23 cellular contexts compared by ENCODE assay signal in the genomic region with DNA sequence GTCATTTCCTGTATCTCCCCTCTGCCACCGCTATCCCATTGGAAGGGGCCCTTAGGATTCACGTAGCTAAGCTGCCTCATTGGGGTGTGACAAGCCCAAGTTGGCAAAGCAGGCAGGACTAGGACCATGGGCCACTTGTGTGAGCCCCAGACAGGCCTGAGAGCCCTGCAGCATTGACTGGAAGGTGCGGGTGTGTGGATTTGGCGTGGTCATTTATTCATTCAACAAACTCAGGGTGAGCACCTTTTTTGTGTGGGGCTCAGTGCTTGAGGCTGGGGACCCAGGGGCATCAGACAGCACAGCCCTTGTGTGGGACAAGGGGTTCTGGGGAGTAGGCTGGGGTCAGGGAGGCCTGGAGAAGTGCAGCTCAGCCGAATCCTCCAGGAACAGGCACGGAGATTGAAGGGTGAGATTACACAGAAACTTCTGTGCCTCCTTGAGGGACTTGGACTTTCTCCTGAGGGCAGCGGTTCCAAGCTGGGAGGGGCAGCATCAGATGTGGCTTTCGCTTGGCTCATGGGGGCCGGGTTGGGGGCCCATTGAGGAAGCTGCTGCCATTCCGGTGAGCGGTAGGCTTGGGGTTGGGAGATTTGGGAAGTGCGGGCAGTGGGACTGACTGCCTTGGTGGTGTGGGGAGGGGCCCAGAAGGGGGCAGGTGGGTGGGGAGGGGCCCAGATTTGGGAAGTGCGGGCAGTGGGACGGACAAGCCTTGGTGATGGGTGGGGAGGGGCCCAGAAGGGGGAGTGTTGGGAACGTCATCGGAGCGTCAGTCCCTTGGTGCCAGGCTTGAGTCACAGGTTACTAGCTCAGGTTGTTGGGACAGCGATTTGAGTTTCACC. TPM values are rescaled to one million over a fixed set of nuclear protein-coding genes. Genes with fewer than 3 reads are reported as not detected.
A peak's percentile ranks its signal among the peaks of the same experiment; 100 is the strongest.
DNase-seq lines count a peak whose midpoint lies in the region; ATAC-seq, FAIRE-seq and TF ChIP-seq lines count a peak whose summit lies in the region.
"Had no signal": no experiment of that assay in that cellular context is flagged by ENCODE, and none has a peak within 500 bp of the region (broad histone marks: within the 10 kb centered on the region; RNA-seq: fewer than 3 reads in every experiment).

No MANE protein-coding gene starts in this region.

- H3K9ac ChIP-seq in duodenal mucosa (ENCODE audit: low read depth in 1 of 2, low read length in 2 of 2) = peak overlapping the region; percentile 77 to 87
- H3K9ac ChIP-seq: parathyroid adenoma, SK-N-SH had no signal

- H3K4me3 ChIP-seq in duodenal mucosa (ENCODE audit: low read depth in 1 of 2, low read length in 2 of 2) (peak overlapping the region; percentile 65 to 67), upper lobe of right lung (no peak overlapping the region)
- H3K4me3 ChIP-seq: esophagus squamous epithelium, GM12878, left lung had no signal

- H3K27me3 Mint-ChIP-seq in stimulated activated naive CD8-positive, alpha-beta T cell treated with anti-CD3 and anti-CD28 coated beads, Interleukin-15, amount 100 ng/mL, for 72 hours = no peaks in the 10 kb centered on the region
- peaks cover 3% of the 10 kb centered on the region for H3K27me3 Mint-ChIP-seq in nephron progenitor cell (ENCODE audit: low read depth, poor library complexity)

- DNase-seq in stimulated activated naive CD8-positive, alpha-beta T cell treated with anti-CD3 and anti-CD28 coated beads, Interleukin-15, amount 100 ng/mL, for 72 hours = no peak
- no peak for DNase-seq in stimulated activated naive CD8-positive, alpha-beta T cell treated with anti-CD3 and anti-CD28 coated beads, Interleukin-15, Interleukin-2, amounts not matched to agents 100 U/mL and 50 U/mL, for 24 hours
- DNase-seq in nephron progenitor cell (no peak), upper lobe of right lung (no peak), NCI-H2107 (lab: John Stamatoyannopoulos, UW) (no peak), D721Med (ENCODE audit: insufficient read length, low spot score) (no peak), foreskin melanocyte (no peak)
- DNase-seq: activated effector memory CD4-positive, alpha-beta T cell treated with anti-CD3 and anti-CD28 coated beads, Interleukin-2, amount 50 U/mL, for 16 hours; amniotic stem cell; central memory CD4-positive, alpha-beta T cell; effector CD8-positive, alpha-beta T cell; esophagus squamous epithelium; H7; IMR-90; left lung; NCI-H1694 treated with DMSO at 0.1 percent for 48 hours; RPMI8226; SK-N-SH had no signal

- no peaks in the 10 kb centered on the region for H3K36me3 Mint-ChIP-seq in nephron progenitor cell (ENCODE audit: low read depth)

- H3K27ac Mint-ChIP-seq in stimulated activated naive CD8-positive, alpha-beta T cell treated with anti-CD3 and anti-CD28 coated beads, Interleukin-15, amount 100 ng/mL, for 72 hours = peak overlapping the region; percentile 46 to 89
- H3K27ac Mint-ChIP-seq in nephron progenitor cell = peak overlapping the region; percentile 69

- H3K4me1 ChIP-seq in duodenal mucosa (ENCODE audit: control insufficient read depth in 1 of 2, insufficient read depth in 2 of 2, low read length in 2 of 2) (peaks cover 79 to 82% of the 10 kb centered on the region in 2 donors), upper lobe of right lung (peaks cover 34% of the 10 kb centered on the region)
- H3K4me1 ChIP-seq: parathyroid adenoma had no signal

- H3K9me3 Mint-ChIP-seq in stimulated activated naive CD8-positive, alpha-beta T cell treated with anti-CD3 and anti-CD28 coated beads, Interleukin-15, amount 100 ng/mL, for 72 hours = no peaks in the 10 kb centered on the region
- no peaks in the 10 kb centered on the region for H3K9me3 Mint-ChIP-seq in nephron progenitor cell

- intact Hi-C loops in upper lobe of right lung (cut with DNase I) = no loop called here

- peak overlapping the region; percentile 89 for H3K27ac ChIP-seq in duodenal mucosa (ENCODE audit: low read depth, low read length)
- peak overlapping the region; percentile 77 for H3K27ac ChIP-seq in upper lobe of right lung
- H3K27ac ChIP-seq: C4-2B, parathyroid adenoma had no signal

- FAIRE-seq in D721Med (lab: Jason Lieb, UNC) = no peak
- FAIRE-seq: GM12878 had no signal

- TF ChIP-seq CTCF in nephron progenitor cell (IDR thresholded peaks at IDR 0.05) = no peak
- TF ChIP-seq CTCF in upper lobe of right lung (IDR thresholded peaks at IDR 0.05) = no peak
- TF ChIP-seq CTCF in D721Med (IDR thresholded peaks at IDR 0.05; ENCODE audit: insufficient read depth, missing control alignments) = no peak

- no peak for ATAC-seq in stimulated activated naive CD8-positive, alpha-beta T cell treated with anti-CD3 and anti-CD28 coated beads, Interleukin-15, amount 100 ng/mL, for 72 hours
- no peak for ATAC-seq in stimulated activated naive CD8-positive, alpha-beta T cell treated with anti-CD3 and anti-CD28 coated beads, Interleukin-15, Interleukin-2, amounts not matched to agents 100 U/mL and 50 U/mL, for 24 hours
- peak; percentile 1 for ATAC-seq in upper lobe of right lung
- ATAC-seq: GM12878, left lung had no signal

- H3K4me1 Mint-ChIP-seq in stimulated activated naive CD8-positive, alpha-beta T cell treated with anti-CD3 and anti-CD28 coated beads, Interleukin-15, amount 100 ng/mL, for 72 hours = peaks cover 32% of the 10 kb centered on the region
- H3K4me1 Mint-ChIP-seq in nephron progenitor cell = peaks cover 83% of the 10 kb centered on the region

- H3K27me3 ChIP-seq in duodenal mucosa (ENCODE audit: control insufficient read depth in 1 of 2, insufficient read depth in 2 of 2, low read length in 2 of 2) (no peaks in the 10 kb centered on the region), upper lobe of right lung (no peaks in the 10 kb centered on the region)

- H3K4me3 Mint-ChIP-seq in stimulated activated naive CD8-positive, alpha-beta T cell treated with anti-CD3 and anti-CD28 coated beads, Interleukin-15, amount 100 ng/mL, for 72 hours = no peak overlapping the region
- H3K4me3 Mint-ChIP-seq in nephron progenitor cell = no peak overlapping the region

- H3K9me3 ChIP-seq in duodenal mucosa (ENCODE audit: control insufficient read depth in 1 of 2, low read length in 2 of 2) (no peaks in the 10 kb centered on the region), upper lobe of right lung (no peaks in the 10 kb centered on the region)
- H3K9me3 ChIP-seq: esophagus squamous epithelium, left lung, SK-N-SH had no signal

- no peaks in the 10 kb centered on the region for H3K36me3 ChIP-seq in duodenal mucosa (ENCODE audit: control insufficient read depth in 1 of 2, insufficient read depth in 2 of 2, low read length in 2 of 2)
- no peaks in the 10 kb centered on the region for H3K36me3 ChIP-seq in upper lobe of right lung
- H3K36me3 ChIP-seq: esophagus squamous epithelium, left lung had no signal

RNA-seq across cellular contexts. Expression of gene MGAT3, which starts 11.9 kb away (rescaled TPM):
- total RNA-seq in upper lobe of right lung = 34.8 TPM
- total RNA-seq: myocyte had no signal

RNA-seq across cellular contexts. Expression of gene MIEF1, which starts 33.4 kb away (rescaled TPM):
- 24.3 TPM for total RNA-seq in upper lobe of right lung

RNA-seq across cellular contexts. Expression of gene ATF4, which starts 51.7 kb away (rescaled TPM):
- total RNA-seq in upper lobe of right lung = 327 TPM
